In genomic region chr5:52800394-52801213, GRCh38 we compare ENCODE assay signal across 1 cellular context.
TF ChIP-seq lines count a peak whose summit lies in the region.

No MANE protein-coding gene starts in this region.

TF ChIP-seq in HEK293, 187 proteins besides CTCF, POLR2A, EP300 and RAD21 (continued from another document and continues in another):
- TF ChIP-seq ZNF449 (tag by site-specific recombination; IDR thresholded peaks at IDR 0.05): peak; percentile 99
- TF ChIP-seq, protein P1, sequence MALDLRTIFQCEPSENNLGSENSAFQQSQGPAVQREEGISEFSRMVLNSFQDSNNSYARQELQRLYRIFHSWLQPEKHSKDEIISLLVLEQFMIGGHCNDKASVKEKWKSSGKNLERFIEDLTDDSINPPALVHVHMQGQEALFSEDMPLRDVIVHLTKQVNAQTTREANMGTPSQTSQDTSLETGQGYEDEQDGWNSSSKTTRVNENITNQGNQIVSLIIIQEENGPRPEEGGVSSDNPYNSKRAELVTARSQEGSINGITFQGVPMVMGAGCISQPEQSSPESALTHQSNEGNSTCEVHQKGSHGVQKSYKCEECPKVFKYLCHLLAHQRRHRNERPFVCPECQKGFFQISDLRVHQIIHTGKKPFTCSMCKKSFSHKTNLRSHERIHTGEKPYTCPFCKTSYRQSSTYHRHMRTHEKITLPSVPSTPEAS (tag by site-specific recombination; IDR thresholded peaks at IDR 0.05): no peak
- TF ChIP-seq, protein P2, sequence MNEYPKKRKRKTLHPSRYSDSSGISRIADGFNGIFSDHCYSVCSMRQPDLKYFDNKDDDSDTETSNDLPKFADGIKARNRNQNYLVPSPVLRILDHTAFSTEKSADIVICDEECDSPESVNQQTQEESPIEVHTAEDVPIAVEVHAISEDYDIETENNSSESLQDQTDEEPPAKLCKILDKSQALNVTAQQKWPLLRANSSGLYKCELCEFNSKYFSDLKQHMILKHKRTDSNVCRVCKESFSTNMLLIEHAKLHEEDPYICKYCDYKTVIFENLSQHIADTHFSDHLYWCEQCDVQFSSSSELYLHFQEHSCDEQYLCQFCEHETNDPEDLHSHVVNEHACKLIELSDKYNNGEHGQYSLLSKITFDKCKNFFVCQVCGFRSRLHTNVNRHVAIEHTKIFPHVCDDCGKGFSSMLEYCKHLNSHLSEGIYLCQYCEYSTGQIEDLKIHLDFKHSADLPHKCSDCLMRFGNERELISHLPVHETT (tag by site-specific recombination; IDR thresholded peaks at IDR 0.05): 0 out of 2 replicates have a peak, but pooled peaks have one; percentile 34
- no peak for TF ChIP-seq ZNF776 (tag by site-specific recombination; IDR thresholded peaks at IDR 0.05; ENCODE audit: borderline replicate concordance)
- 0 out of 2 replicates have a peak, but pooled peaks have one; percentile 9 for TF ChIP-seq ZNF24 (tag by site-specific recombination; IDR thresholded peaks at IDR 0.05)
- TF ChIP-seq ZIC2 (tag by site-specific recombination; IDR thresholded peaks at IDR 0.05): peak; percentile 65
- TF ChIP-seq SP2 (tag by site-specific recombination; IDR thresholded peaks at IDR 0.05): peak; percentile 22; the same call in 1 of the 2 replicates
- TF ChIP-seq HOXD13 (CRISPR knock-in tag; IDR thresholded peaks at IDR 0.05; ENCODE audit: borderline replicate concordance): 0 out of 2 replicates have a peak, but pooled peaks have one; percentile 10
- TF ChIP-seq KLF17 (tag by site-specific recombination; IDR thresholded peaks at IDR 0.05): 0 out of 2 replicates have a peak, but pooled peaks have one; percentile 20
- 0 out of 2 replicates have a peak, but pooled peaks have one; percentile 1 for TF ChIP-seq ZNF366 (tag by site-specific recombination; conservative IDR thresholded peaks at IDR 0.05)
- TF ChIP-seq KLF1 (tag by site-specific recombination; IDR thresholded peaks at IDR 0.05): 0 out of 2 replicates have a peak, but pooled peaks have one; percentile 24
- TF ChIP-seq ZNF37A (tag by site-specific recombination; IDR thresholded peaks at IDR 0.05): no peak
- no peak for TF ChIP-seq ZNF624 (tag by site-specific recombination; IDR thresholded peaks at IDR 0.05)
- peak; percentile 99 for TF ChIP-seq ZBTB17 (tag by site-specific recombination; IDR thresholded peaks at IDR 0.05)
- no peak for TF ChIP-seq ZNF239 (tag by site-specific recombination; IDR thresholded peaks at IDR 0.05)
- no peak for TF ChIP-seq ZNF416 (tag by site-specific recombination; IDR thresholded peaks at IDR 0.05)
- TF ChIP-seq ZNF19 (tag by site-specific recombination; IDR thresholded peaks at IDR 0.05; ENCODE audit: low read depth): no peak
- peak; percentile 78 for TF ChIP-seq EGR2 (tag by site-specific recombination; IDR thresholded peaks at IDR 0.05; ENCODE audit: low read depth)
- TF ChIP-seq, protein P3, sequence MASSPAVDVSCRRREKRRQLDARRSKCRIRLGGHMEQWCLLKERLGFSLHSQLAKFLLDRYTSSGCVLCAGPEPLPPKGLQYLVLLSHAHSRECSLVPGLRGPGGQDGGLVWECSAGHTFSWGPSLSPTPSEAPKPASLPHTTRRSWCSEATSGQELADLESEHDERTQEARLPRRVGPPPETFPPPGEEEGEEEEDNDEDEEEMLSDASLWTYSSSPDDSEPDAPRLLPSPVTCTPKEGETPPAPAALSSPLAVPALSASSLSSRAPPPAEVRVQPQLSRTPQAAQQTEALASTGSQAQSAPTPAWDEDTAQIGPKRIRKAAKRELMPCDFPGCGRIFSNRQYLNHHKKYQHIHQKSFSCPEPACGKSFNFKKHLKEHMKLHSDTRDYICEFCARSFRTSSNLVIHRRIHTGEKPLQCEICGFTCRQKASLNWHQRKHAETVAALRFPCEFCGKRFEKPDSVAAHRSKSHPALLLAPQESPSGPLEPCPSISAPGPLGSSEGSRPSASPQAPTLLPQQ (tag by site-specific recombination; IDR thresholded peaks at IDR 0.05): 0 out of 2 replicates have a peak, but pooled peaks have one; percentile 15
- peak; percentile 74 for TF ChIP-seq ZFP37 (tag by site-specific recombination; IDR thresholded peaks at IDR 0.05)
- no peak for TF ChIP-seq ZNF658 (tag by site-specific recombination; IDR thresholded peaks at IDR 0.05)
- peak; percentile 53; the same call in 1 of the 2 replicates for TF ChIP-seq TRIM28 (IDR thresholded peaks at IDR 0.05; ENCODE audit: borderline replicate concordance, low read length)
- no peak for TF ChIP-seq ZNF488 (tag by site-specific recombination; IDR thresholded peaks at IDR 0.05)
- no peak for TF ChIP-seq ZNF433 (tag by site-specific recombination; IDR thresholded peaks at IDR 0.05; ENCODE audit: low read depth)
- TF ChIP-seq, protein P4, sequence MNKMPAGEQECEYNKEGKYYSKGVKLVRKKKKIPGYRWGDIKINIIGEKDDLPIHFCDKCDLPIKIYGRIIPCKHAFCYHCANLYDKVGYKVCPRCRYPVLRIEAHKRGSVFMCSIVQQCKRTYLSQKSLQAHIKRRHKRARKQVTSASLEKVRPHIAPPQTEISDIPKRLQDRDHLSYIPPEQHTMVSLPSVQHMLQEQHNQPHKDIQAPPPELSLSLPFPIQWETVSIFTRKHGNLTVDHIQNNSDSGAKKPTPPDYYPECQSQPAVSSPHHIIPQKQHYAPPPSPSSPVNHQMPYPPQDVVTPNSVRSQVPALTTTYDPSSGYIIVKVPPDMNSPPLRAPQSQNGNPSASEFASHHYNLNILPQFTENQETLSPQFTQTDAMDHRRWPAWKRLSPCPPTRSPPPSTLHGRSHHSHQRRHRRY (tag by site-specific recombination; IDR thresholded peaks at IDR 0.05): no peak
- 0 out of 2 replicates have a peak, but pooled peaks have one; percentile 10 for TF ChIP-seq ZSCAN30 (tag by site-specific recombination; IDR thresholded peaks at IDR 0.05)
- peak; percentile 61; the same call in 1 of the 2 replicates for TF ChIP-seq IKZF3 (tag by site-specific recombination; IDR thresholded peaks at IDR 0.05)
- TF ChIP-seq ZNF302 (tag by site-specific recombination; IDR thresholded peaks at IDR 0.05; ENCODE audit: low read depth): no peak
- no peak for TF ChIP-seq ZNF558 (tag by site-specific recombination; IDR thresholded peaks at IDR 0.05)
- peak; percentile 69 for TF ChIP-seq REST (tag by site-specific recombination; IDR thresholded peaks at IDR 0.05)
- peak; percentile 67; the same call in 1 of the 2 replicates for TF ChIP-seq ZNF335 (tag by site-specific recombination; conservative IDR thresholded peaks at IDR 0.05)
- TF ChIP-seq ZNF311 (tag by site-specific recombination; IDR thresholded peaks at IDR 0.05; ENCODE audit: borderline replicate concordance): no peak
- TF ChIP-seq ZNF629 (tag by site-specific recombination; IDR thresholded peaks at IDR 0.05): 0 out of 2 replicates have a peak, but pooled peaks have one; percentile 10
- TF ChIP-seq ZNF571 (tag by site-specific recombination; IDR thresholded peaks at IDR 0.05): no peak
- no peak for TF ChIP-seq ZBTB10 (tag by site-specific recombination; IDR thresholded peaks at IDR 0.05)
- no peak for TF ChIP-seq ZNF510 (tag by site-specific recombination; IDR thresholded peaks at IDR 0.05; ENCODE audit: insufficient replicate concordance)
- no peak for TF ChIP-seq GLIS2 (tag by site-specific recombination; IDR thresholded peaks at IDR 0.05)
- no peak for TF ChIP-seq ZBTB21 (tag by site-specific recombination; IDR thresholded peaks at IDR 0.05)
- TF ChIP-seq, protein P5, sequence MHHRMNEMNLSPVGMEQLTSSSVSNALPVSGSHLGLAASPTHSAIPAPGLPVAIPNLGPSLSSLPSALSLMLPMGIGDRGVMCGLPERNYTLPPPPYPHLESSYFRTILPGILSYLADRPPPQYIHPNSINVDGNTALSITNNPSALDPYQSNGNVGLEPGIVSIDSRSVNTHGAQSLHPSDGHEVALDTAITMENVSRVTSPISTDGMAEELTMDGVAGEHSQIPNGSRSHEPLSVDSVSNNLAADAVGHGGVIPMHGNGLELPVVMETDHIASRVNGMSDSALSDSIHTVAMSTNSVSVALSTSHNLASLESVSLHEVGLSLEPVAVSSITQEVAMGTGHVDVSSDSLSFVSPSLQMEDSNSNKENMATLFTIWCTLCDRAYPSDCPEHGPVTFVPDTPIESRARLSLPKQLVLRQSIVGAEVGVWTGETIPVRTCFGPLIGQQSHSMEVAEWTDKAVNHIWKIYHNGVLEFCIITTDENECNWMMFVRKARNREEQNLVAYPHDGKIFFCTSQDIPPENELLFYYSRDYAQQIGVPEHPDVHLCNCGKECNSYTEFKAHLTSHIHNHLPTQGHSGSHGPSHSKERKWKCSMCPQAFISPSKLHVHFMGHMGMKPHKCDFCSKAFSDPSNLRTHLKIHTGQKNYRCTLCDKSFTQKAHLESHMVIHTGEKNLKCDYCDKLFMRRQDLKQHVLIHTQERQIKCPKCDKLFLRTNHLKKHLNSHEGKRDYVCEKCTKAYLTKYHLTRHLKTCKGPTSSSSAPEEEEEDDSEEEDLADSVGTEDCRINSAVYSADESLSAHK (tag by site-specific recombination; IDR thresholded peaks at IDR 0.05): no peak
- no peak for TF ChIP-seq ZNF473 (tag by site-specific recombination; IDR thresholded peaks at IDR 0.05)
